17 cellular contexts compared by ENCODE assay signal in the genomic region with DNA sequence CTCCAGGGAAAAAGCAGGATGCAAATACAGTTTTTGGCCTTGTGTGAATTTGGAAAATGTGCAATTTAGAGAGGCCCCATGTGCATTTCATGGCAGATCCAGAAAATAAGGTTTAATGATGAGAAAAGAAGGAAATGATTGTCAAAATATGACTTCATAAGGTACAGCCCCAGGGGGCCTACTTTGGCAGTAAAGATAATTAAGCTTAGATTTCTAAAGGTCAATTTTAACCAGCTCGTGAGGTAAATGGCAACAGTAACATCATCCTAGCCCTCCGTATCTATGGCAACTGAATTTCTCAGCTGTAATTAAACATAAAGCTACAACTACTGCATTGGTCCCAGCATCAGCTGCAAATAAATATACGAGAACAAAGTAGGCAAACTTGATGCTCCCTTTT. TPM values are rescaled to one million over a fixed set of nuclear protein-coding genes. Genes with fewer than 3 reads are reported as not detected.
DNase-seq lines count a peak whose midpoint lies in the region; ATAC-seq, FAIRE-seq and TF ChIP-seq lines count a peak whose summit lies in the region.
"Had no signal": no experiment of that assay in that cellular context is flagged by ENCODE, and none has a peak within 500 bp of the region (broad histone marks: within the 10 kb centered on the region; RNA-seq: fewer than 3 reads in every experiment).

No MANE protein-coding gene starts in this region.

- no peak overlapping the region for H3K4me2 ChIP-seq in K562 (ENCODE audit: insufficient read depth, low read length)
- H3K4me2 ChIP-seq: BLaER1, GM23338 had no signal

- H3K9me3 ChIP-seq in K562 (replicated peaks; ENCODE audit: control insufficient read depth, insufficient read depth, low read depth, low read length), result no peaks in the 10 kb centered on the region
- H3K9me3 ChIP-seq: BLaER1 had no signal

- H3K27ac ChIP-seq in K562 (ENCODE audit: extremely low read depth, low read depth, low read length), result no peak overlapping the region
- H3K27ac ChIP-seq: 22Rv1, BLaER1 had no signal

- no peaks in the 10 kb centered on the region for H3K79me2 ChIP-seq in K562 (ENCODE audit: control insufficient read depth, insufficient read depth, low read length)

- intact Hi-C loops in K562 (cut with micrococcal nuclease), result loop anchor here (5.0 kb wide), 1 partner anchor 302 kb away; no protein-coding TSS in a partner anchor

- H3K9me3 Mint-ChIP-seq in stimulated activated naive CD8-positive, alpha-beta T cell treated with anti-CD3 and anti-CD28 coated beads, Interleukin-15, amount 100 ng/mL, for 72 hours, result no peaks in the 10 kb centered on the region
- H3K9me3 Mint-ChIP-seq: CD8-positive, alpha-beta memory T cell; GM23338 had no signal

- WGBS in K562 (ENCODE audit: insufficient coverage, low coverage, missing lambda C conversion rate), result 8% methylated on average over 3 of the region's 3 CpGs

- H3K4me3 Mint-ChIP-seq in stimulated activated naive CD8-positive, alpha-beta T cell treated with anti-CD3 and anti-CD28 coated beads, Interleukin-15, amount 100 ng/mL, for 72 hours, result no peak overlapping the region
- H3K4me3 Mint-ChIP-seq: CD8-positive, alpha-beta memory T cell; GM23338 had no signal

- POLR2A ChIA-PET in K562 (lab: Yijun Ruan, JAX), result no interaction called here

- CTCF ChIA-PET in K562 (lab: Yijun Ruan, JAX; ENCODE audit: low intra/inter-chr PET ratio), result interaction anchor here (0.6 kb wide), 1 partner anchor 19 kb away, joined by 5 read pairs; no protein-coding TSS in a partner anchor

- H2AFZ ChIP-seq in K562 (ENCODE audit: low read depth, low read length), result no peak overlapping the region
- H2AFZ ChIP-seq: GM23338 had no signal

- FAIRE-seq in K562 (lab: Jason Lieb, UNC) (no peak), GM12891 (lab: Jason Lieb, UNC) (no peak)
- FAIRE-seq: GM12878 had no signal

- no peaks in the 10 kb centered on the region for H3K36me3 ChIP-seq in K562 (ENCODE audit: control insufficient read depth, insufficient read depth, low read length)
- H3K36me3 ChIP-seq: BLaER1 had no signal

- peaks cover 15% of the 10 kb centered on the region for H3K27me3 Mint-ChIP-seq in stimulated activated naive CD8-positive, alpha-beta T cell treated with anti-CD3 and anti-CD28 coated beads, Interleukin-15, amount 100 ng/mL, for 72 hours

- H3K4me1 ChIP-seq in K562 (replicated peaks in 1 of 2; ENCODE audit: control insufficient read depth in 2 of 2, insufficient read depth in 2 of 2, low read length in 2 of 2), result no peaks in the 10 kb centered on the region

- TF ChIP-seq EP300 in K562 (IDR thresholded peaks at IDR 0.05; ENCODE audit: low read length), result no peak

- no peak overlapping the region for H3K9ac ChIP-seq in K562 (ENCODE audit: insufficient read depth in 1 of 2, low read depth in 2 of 2, low read length in 2 of 2)
- H3K9ac ChIP-seq: BLaER1 had no signal

- no peaks in the 10 kb centered on the region for H3K4me1 Mint-ChIP-seq in stimulated activated naive CD8-positive, alpha-beta T cell treated with anti-CD3 and anti-CD28 coated beads, Interleukin-15, amount 100 ng/mL, for 72 hours
- H3K4me1 Mint-ChIP-seq: CD8-positive, alpha-beta memory T cell; GM23338 had no signal

- in situ Hi-C loops in K562 (cut with MboI), result no loop called here

- no peak for TF ChIP-seq POLR2A in K562 (conservative IDR thresholded peaks at IDR 0.05)
- TF ChIP-seq POLR2A in GM12891 (IDR thresholded peaks at IDR 0.05; ENCODE audit: low read depth, low read length), result no peak

- H4K20me1 ChIP-seq in K562 (replicated peaks; ENCODE audit: control insufficient read depth, insufficient read depth, low read length), result no peaks in the 10 kb centered on the region
- H4K20me1 ChIP-seq: BLaER1 had no signal

- no peak for TF ChIP-seq CTCF in K562 (IDR thresholded peaks at IDR 0.05 in 2 of 3, conservative IDR thresholded peaks at IDR 0.05 in 1 of 3; ENCODE audit: insufficient read depth in 2 of 3, low read depth in 1 of 3, low read length in 3 of 3)

- no peaks in the 10 kb centered on the region for H3K9me1 ChIP-seq in K562 (ENCODE audit: control insufficient read depth, insufficient read depth, low read length)

- peaks cover 5 to 10% of the 10 kb centered on the region in 2 experiments; a peak in 4 of 5 replicates for H3K27me3 ChIP-seq in K562 (ENCODE audit: control insufficient read depth in 2 of 2, insufficient read depth in 2 of 2, low read length in 2 of 2)
- H3K27me3 ChIP-seq: BLaER1 had no signal

- DNase-seq in DMS 273 (lab: John Stamatoyannopoulos, UW; ENCODE audit: unreplicated experiment) (peak; percentile 42), DMS 273 treated with DMSO at 0.1 percent for 48 hours (lab: John Stamatoyannopoulos, UW) (no peak), K562 (ENCODE audit: extremely low read depth in 1 of 4, low spot score in 3 of 4) (no peak), GM12891 (ENCODE audit: insufficient read length, low spot score) (no peak), hepatic stellate cell (ENCODE audit: low spot score) (no peak)
- no peak for DNase-seq in stimulated activated naive CD8-positive, alpha-beta T cell treated with anti-CD3 and anti-CD28 coated beads, Interleukin-15, Interleukin-2, amounts not matched to agents 100 U/mL and 50 U/mL, for 24 hours
- no peak for DNase-seq in stimulated activated naive CD8-positive, alpha-beta T cell treated with anti-CD3 and anti-CD28 coated beads, Interleukin-15, amount 100 ng/mL, for 72 hours
- DNase-seq: AML-193; CD8-positive, alpha-beta memory T cell; DMS79; H7; IMR-90 had no signal

- H3K27ac Mint-ChIP-seq in stimulated activated naive CD8-positive, alpha-beta T cell treated with anti-CD3 and anti-CD28 coated beads, Interleukin-15, amount 100 ng/mL, for 72 hours, result no peak overlapping the region
- H3K27ac Mint-ChIP-seq: GM23338 had no signal

- no peak for TF ChIP-seq RAD21 in K562 (CRISPR knock-in tag; conservative IDR thresholded peaks at IDR 0.05 in 1 of 2, IDR thresholded peaks at IDR 0.05 in 1 of 2)

- no TSS peak for BruUV-seq in K562 (replicated peaks; lab: Mats Ljungman, UMichigan)

- H3K4me3 ChIP-seq in K562, result no peak overlapping the region
- H3K4me3 ChIP-seq: BLaER1, GM12878, GM23338 had no signal

- ATAC-seq in stimulated activated naive CD8-positive, alpha-beta T cell treated with anti-CD3 and anti-CD28 coated beads, Interleukin-15, Interleukin-2, amounts not matched to agents 100 U/mL and 50 U/mL, for 24 hours, result peak; percentile 72
- ATAC-seq in stimulated activated naive CD8-positive, alpha-beta T cell treated with anti-CD3 and anti-CD28 coated beads, Interleukin-15, amount 100 ng/mL, for 72 hours, result no peak
- ATAC-seq in K562, result no peak
- ATAC-seq: GM12878, GM23338 had no signal

TF ChIP-seq in K562, 482 proteins besides CTCF, POLR2A, EP300 and RAD21:
- TF ChIP-seq RFX1 (IDR thresholded peaks at IDR 0.05), result peak; percentile 34; the same call in 1 of the 2 replicates
- no peak for TF ChIP-seq SMARCA5 (IDR thresholded peaks at IDR 0.05)

TF ChIP-seq in GM12891, 5 proteins besides CTCF, POLR2A, EP300 and RAD21:
- TF ChIP-seq POU2F2 (IDR thresholded peaks at IDR 0.05; ENCODE audit: low read depth, low read length) (no peak), SPI1 (IDR thresholded peaks at IDR 0.05; ENCODE audit: low read depth, low read length) (no peak), PAX5 (IDR thresholded peaks at IDR 0.05; ENCODE audit: insufficient read depth, low read length, severe bottlenecking) (no peak), TAF1 (IDR thresholded peaks at IDR 0.05; ENCODE audit: low read depth, low read length) (no peak), POLR2AphosphoS5 (IDR thresholded peaks at IDR 0.05; ENCODE audit: low read depth, low read length) (no peak)

RNA-seq across cellular contexts. Expression of gene PRSS54, which starts 30.0 kb away (rescaled TPM):
- not detected in 2 replicates for total RNA-seq in K562 (2011; cell fraction: chromatin; rRNA removed; ENCODE audit: low replicate concordance)
- total RNA-seq in K562 (2011; cell fraction: nucleolus; rRNA removed), result not detected in 2 replicates
- not detected in 2 replicates for total RNA-seq in K562 (2011; cell fraction: nucleoplasm; rRNA removed)
- total RNA-seq in K562 (2014; rRNA removed) (not detected in 2 replicates), K562 (2014; rRNA removed; fragmentation: Illumina TruSeq; extraction: Trizol) (not detected in 2 replicates), K562 (2015; rRNA removed; fragmentation: Illumina TruSeq; extraction: Trizol) (not detected in 2 replicates), K562 (2021) (not detected in 2 replicates)
- polyA plus RNA-seq in K562 (2011; rRNA removed) (not detected in 2 replicates), K562 (2014; fragmentation: Illumina TruSeq; extraction: Trizol) (not detected in 2 replicates), K562 (2014; fragmentation: Nextera tagmentation; extraction: Ambion mirVana) (not detected), K562 (2014; rRNA removed) (not detected in 2 replicates)
- not detected in 2 replicates for polyA plus RNA-seq in K562 (2011; cell fraction: cytosol; rRNA removed)
- not detected in 2 replicates for polyA plus RNA-seq in K562 (2011; cell fraction: nucleus; rRNA removed)
- not detected in 2 replicates for polyA plus RNA-seq in K562 (2012)
- polyA minus RNA-seq in K562 (2011; rRNA and poly(A)+ RNA removed), result not detected in 2 replicates
- polyA minus RNA-seq in K562 (2011; cell fraction: cytosol; rRNA and poly(A)+ RNA removed), result not detected in 2 replicates
- polyA minus RNA-seq in K562 (2011; cell fraction: nucleus; rRNA and poly(A)+ RNA removed), result not detected in 2 replicates
- not detected for polyA plus RNA-seq in GM12891 (2012; ENCODE audit: low read depth, missing spikeins)
- total RNA-seq: CD8-positive, alpha-beta memory T cell; G401; GM12878; GM23338; H7; IMR-90 had no signal
- polyA plus RNA-seq: CD8-positive, alpha-beta memory T cell; GM12878; GM23338; IMR-90 had no signal
